10 cellular contexts compared by ENCODE assay signal in genomic region chr11:62889126-62889483, GRCh38. TPM values are rescaled to one million over a fixed set of nuclear protein-coding genes. Genes with fewer than 3 reads are reported as not detected.
DNase-seq lines count a peak whose midpoint lies in the region; TF ChIP-seq lines count a peak whose summit lies in the region.
"Had no signal": no experiment of that assay in that cellular context is flagged by ENCODE, and none has a peak within 500 bp of the region (broad histone marks: within the 10 kb centered on the region; RNA-seq: fewer than 3 reads in every experiment).

No MANE protein-coding gene starts in this region.

- peak overlapping the region in 2 of 3 donors; percentile 3 to 50 for H3K9ac ChIP-seq in skeletal muscle tissue (ENCODE audit: low read depth in 1 of 3, low read length in 3 of 3)

- peaks cover 50% of the 10 kb centered on the region for H3K4me1 Mint-ChIP-seq in brain

- peaks cover 0 to 6% (median 0%) of the 10 kb centered on the region in 5 experiments for H3K9me3 Mint-ChIP-seq in brain

- H3K27ac Mint-ChIP-seq in brain = peak overlapping the region in 4 of 5 experiments; percentile 18 to 86 (median 48)

- peak overlapping the region; percentile 26 for H3K27ac ChIP-seq in skeletal muscle tissue (ENCODE audit: low read depth, low read length)
- peak overlapping the region in 4 of 59 donors; percentile 13 to 36 (median 26) for H3K27ac ChIP-seq in dorsolateral prefrontal cortex

- intact Hi-C loops in dorsolateral prefrontal cortex (cut with DNase I) = no loop called here

- H3K4me3 ChIP-seq in skeletal muscle tissue (ENCODE audit: low read length in 3 of 3) (peak overlapping the region in 1 of 3 donors; percentile 14), dorsolateral prefrontal cortex (no peak overlapping the region)
- H3K4me3 ChIP-seq: breast epithelium, left lung had no signal

- TF ChIP-seq CTCF in brain (conservative IDR thresholded peaks at IDR 0.05) = no peak
- no peak for TF ChIP-seq CTCF in dorsolateral prefrontal cortex (IDR thresholded peaks at IDR 0.05 in 54 of 56, conservative IDR thresholded peaks at IDR 0.05 in 2 of 56; ENCODE audit: low read depth in 1 of 56, partially characterized antibody in 56 of 56)

- peaks cover 17 to 27% (median 21%) of the 10 kb centered on the region in 3 donors for H3K4me1 ChIP-seq in skeletal muscle tissue (ENCODE audit: control insufficient read depth in 3 of 3, insufficient read depth in 3 of 3, low read length in 3 of 3)

- H3K9me3 ChIP-seq in skeletal muscle tissue (ENCODE audit: control insufficient read depth in 3 of 3, low read length in 3 of 3) = no peaks in the 10 kb centered on the region
- H3K9me3 ChIP-seq: breast epithelium, left lung had no signal

- peaks cover 58% of the 10 kb centered on the region for H3K36me3 Mint-ChIP-seq in brain

- DNase-seq in DMS53 (lab: John Stamatoyannopoulos, UW) (peak; percentile 38), DMS53 treated with DMSO at 0.1 percent for 48 hours (lab: John Stamatoyannopoulos, UW; ENCODE audit: unreplicated experiment) (no peak), dorsolateral prefrontal cortex (no peak), GM03348 (ENCODE audit: low spot score) (no peak)
- DNase-seq: 8988T, left lung, NCI-H524 had no signal

- peaks cover 49 to 54% (median 52%) of the 10 kb centered on the region in 3 donors for H3K36me3 ChIP-seq in skeletal muscle tissue (ENCODE audit: control insufficient read depth in 3 of 3, insufficient read depth in 3 of 3, low read length in 3 of 3)

- no peaks in the 10 kb centered on the region for H3K27me3 Mint-ChIP-seq in brain

- peak overlapping the region in 2 of 5 experiments; percentile 18 to 57 for H3K4me3 Mint-ChIP-seq in brain

- H3K27me3 ChIP-seq in skeletal muscle tissue (ENCODE audit: control insufficient read depth in 3 of 3, insufficient read depth in 3 of 3, low read length in 3 of 3) = no peaks in the 10 kb centered on the region
- H3K27me3 ChIP-seq in dorsolateral prefrontal cortex = no peaks in the 10 kb centered on the region
- H3K27me3 ChIP-seq: breast epithelium, left lung had no signal

RNA-seq across cellular contexts. Expression of gene SLC3A2, which starts 8.4 kb away (rescaled TPM):
- polyA plus RNA-seq in brain (ENCODE audit: insufficient read depth, low read depth, low replicate concordance) = 175 TPM
- total RNA-seq in skeletal muscle tissue (56.4 TPM), dorsolateral prefrontal cortex (100 to 1,000 TPM; 101 to 299 (median 140) TPM)

RNA-seq across cellular contexts. Expression of gene CHRM1, which starts 32.1 kb away (rescaled TPM):
- 18.8 TPM for polyA plus RNA-seq in brain (ENCODE audit: insufficient read depth, low read depth, low replicate concordance)
- total RNA-seq in skeletal muscle tissue = not detected
- total RNA-seq in dorsolateral prefrontal cortex = 10 to 100 TPM; 17.2 to 91.6 (median 58.7) TPM

RNA-seq across cellular contexts. Expression of gene WDR74, which starts 49.7 kb away (rescaled TPM):
- polyA plus RNA-seq in brain (ENCODE audit: insufficient read depth, low read depth, low replicate concordance) = 58.7 TPM
- total RNA-seq in skeletal muscle tissue (65.8 TPM), dorsolateral prefrontal cortex (10 to 100 TPM; 23.7 to 53.8 (median 36.2) TPM)

RNA-seq across cellular contexts. Expression of gene TEX54, which starts 56.5 kb away (rescaled TPM):
- polyA plus RNA-seq in brain (ENCODE audit: insufficient read depth, low read depth, low replicate concordance) = not detected
- total RNA-seq in skeletal muscle tissue (not detected), dorsolateral prefrontal cortex (1 to 10 TPM in 1 of 120 experiments, not detected in 119; 2.6 TPM)
- total RNA-seq: left lung had no signal

RNA-seq across cellular contexts. Expression of gene STX5, which starts 57.3 kb away (rescaled TPM):
- 75.3 TPM for polyA plus RNA-seq in brain (ENCODE audit: insufficient read depth, low read depth, low replicate concordance)
- total RNA-seq in skeletal muscle tissue (33.9 TPM), dorsolateral prefrontal cortex (10 to 100 TPM; 32.4 to 53.5 (median 41.9) TPM)

Comparison
In these comparisons a context has a peak if more than half of its experiments do, and no peak if none do; other contexts are left out.
1. RNA of gene CHRM1, which starts 32.1 kb away (total RNA-seq): 17.2 to 91.6 TPM in dorsolateral prefrontal cortex; not detected in skeletal muscle tissue (single experiment); every median in the first group is over 10 times any median in the second.